In the genomic region with DNA sequence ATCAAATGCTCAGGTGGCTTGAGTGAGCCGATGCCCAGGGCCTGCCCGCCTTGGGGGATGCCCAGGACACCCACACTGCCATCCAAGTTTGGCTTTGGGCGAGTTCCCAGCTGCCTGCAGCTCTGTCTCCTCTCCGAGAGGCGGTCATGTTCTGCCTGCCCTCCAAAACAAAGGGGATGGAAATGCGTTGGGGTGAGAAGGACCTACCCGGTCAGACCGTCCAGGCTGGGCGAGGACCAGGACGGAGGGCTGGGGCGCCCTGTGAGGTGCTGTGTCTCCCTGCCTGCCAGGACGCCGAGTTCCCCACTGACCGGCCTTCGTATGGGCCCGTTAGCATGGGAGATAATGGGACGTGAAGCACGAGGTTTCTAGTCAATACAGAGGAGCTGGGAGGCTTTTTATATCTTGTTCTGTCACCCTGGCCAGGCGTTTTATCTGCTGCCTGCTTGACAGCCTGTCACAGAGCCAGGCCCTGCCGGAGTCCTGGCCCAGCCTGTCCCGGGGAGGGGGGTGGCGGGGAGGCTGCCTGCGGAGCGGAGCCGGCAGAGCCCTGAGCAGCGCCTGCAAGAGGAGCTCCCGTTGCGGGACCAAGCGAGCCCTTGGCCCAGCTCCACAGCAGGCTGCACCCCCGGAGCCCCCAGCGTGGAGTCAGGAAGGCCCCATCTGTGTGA, we compare ENCODE assay signal across 2 cellular contexts.
TF ChIP-seq lines count a peak whose summit lies in the region.

No MANE protein-coding gene starts in this region.

TF ChIP-seq in H1, 55 proteins besides CTCF, POLR2A, EP300 and RAD21:
- TF ChIP-seq BCL11A (IDR thresholded peaks at IDR 0.05; ENCODE audit: low read depth in 2 of 2, low read length in 2 of 2) (no peak), GABPA (IDR thresholded peaks at IDR 0.05; ENCODE audit: borderline replicate concordance, insufficient read depth, low read length) (0 out of 2 replicates have a peak, but pooled peaks have one; percentile 10), CHD1 (IDR thresholded peaks at IDR 0.05; ENCODE audit: low read depth, low read length) (no peak)
- TF ChIP-seq, protein P1, sequence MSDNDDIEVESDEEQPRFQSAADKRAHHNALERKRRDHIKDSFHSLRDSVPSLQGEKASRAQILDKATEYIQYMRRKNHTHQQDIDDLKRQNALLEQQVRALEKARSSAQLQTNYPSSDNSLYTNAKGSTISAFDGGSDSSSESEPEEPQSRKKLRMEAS (IDR thresholded peaks at IDR 0.05), result no peak

TF ChIP-seq in HepG2, 621 proteins besides CTCF, POLR2A, EP300 and RAD21:
- TF ChIP-seq EZH2 (conservative IDR thresholded peaks at IDR 0.05; ENCODE audit: low read depth, low read length) (peak; percentile 58; the same call in 1 of the 2 replicates), ZNF883 (CRISPR knock-in tag; IDR thresholded peaks at IDR 0.05; ENCODE audit: not compliant biosample characterization) (no peak), NFIC (IDR thresholded peaks at IDR 0.05; ENCODE audit: low read length) (no peak)
- TF ChIP-seq, protein P2, sequence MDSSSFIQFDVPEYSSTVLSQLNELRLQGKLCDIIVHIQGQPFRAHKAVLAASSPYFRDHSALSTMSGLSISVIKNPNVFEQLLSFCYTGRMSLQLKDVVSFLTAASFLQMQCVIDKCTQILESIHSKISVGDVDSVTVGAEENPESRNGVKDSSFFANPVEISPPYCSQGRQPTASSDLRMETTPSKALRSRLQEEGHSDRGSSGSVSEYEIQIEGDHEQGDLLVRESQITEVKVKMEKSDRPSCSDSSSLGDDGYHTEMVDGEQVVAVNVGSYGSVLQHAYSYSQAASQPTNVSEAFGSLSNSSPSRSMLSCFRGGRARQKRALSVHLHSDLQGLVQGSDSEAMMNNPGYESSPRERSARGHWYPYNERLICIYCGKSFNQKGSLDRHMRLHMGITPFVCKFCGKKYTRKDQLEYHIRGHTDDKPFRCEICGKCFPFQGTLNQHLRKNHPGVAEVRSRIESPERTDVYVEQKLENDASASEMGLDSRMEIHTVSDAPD (CRISPR knock-in tag; IDR thresholded peaks at IDR 0.05), result no peak
- TF ChIP-seq, protein P3, sequence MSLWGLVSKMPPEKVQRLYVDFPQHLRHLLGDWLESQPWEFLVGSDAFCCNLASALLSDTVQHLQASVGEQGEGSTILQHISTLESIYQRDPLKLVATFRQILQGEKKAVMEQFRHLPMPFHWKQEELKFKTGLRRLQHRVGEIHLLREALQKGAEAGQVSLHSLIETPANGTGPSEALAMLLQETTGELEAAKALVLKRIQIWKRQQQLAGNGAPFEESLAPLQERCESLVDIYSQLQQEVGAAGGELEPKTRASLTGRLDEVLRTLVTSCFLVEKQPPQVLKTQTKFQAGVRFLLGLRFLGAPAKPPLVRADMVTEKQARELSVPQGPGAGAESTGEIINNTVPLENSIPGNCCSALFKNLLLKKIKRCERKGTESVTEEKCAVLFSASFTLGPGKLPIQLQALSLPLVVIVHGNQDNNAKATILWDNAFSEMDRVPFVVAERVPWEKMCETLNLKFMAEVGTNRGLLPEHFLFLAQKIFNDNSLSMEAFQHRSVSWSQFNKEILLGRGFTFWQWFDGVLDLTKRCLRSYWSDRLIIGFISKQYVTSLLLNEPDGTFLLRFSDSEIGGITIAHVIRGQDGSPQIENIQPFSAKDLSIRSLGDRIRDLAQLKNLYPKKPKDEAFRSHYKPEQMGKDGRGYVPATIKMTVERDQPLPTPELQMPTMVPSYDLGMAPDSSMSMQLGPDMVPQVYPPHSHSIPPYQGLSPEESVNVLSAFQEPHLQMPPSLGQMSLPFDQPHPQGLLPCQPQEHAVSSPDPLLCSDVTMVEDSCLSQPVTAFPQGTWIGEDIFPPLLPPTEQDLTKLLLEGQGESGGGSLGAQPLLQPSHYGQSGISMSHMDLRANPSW (CRISPR knock-in tag; IDR thresholded peaks at IDR 0.05; ENCODE audit: borderline replicate concordance), result no peak
